17 cellular contexts compared by ENCODE assay signal in genomic region chr3:50539356-50539838, GRCh38. TPM values are rescaled to one million over a fixed set of nuclear protein-coding genes. Genes with fewer than 3 reads are reported as not detected.
DNase-seq lines count a peak whose midpoint lies in the region; ATAC-seq and TF ChIP-seq lines count a peak whose summit lies in the region.
"Had no signal": no experiment of that assay in that cellular context is flagged by ENCODE, and none has a peak within 500 bp of the region (broad histone marks: within the 10 kb centered on the region; RNA-seq: fewer than 3 reads in every experiment).

No MANE protein-coding gene starts in this region.

- 25% methylated on average over 10 of the region's 11 CpGs for WGBS in HUES64

- peaks cover 13% of the 10 kb centered on the region for H3K4me1 ChIP-seq in HUES64 (ENCODE audit: insufficient read depth, low read length)

- H3K36me3 ChIP-seq in HUES64 (ENCODE audit: insufficient read depth, low read length) (no peaks in the 10 kb centered on the region), WERI-Rb-1 (no peaks in the 10 kb centered on the region)
- H3K36me3 ChIP-seq: BE2C had no signal

- H3K9me3 ChIP-seq in HUES64 (ENCODE audit: insufficient read depth, low read depth, low read length) = no peaks in the 10 kb centered on the region
- H3K9me3 ChIP-seq in WERI-Rb-1 (ENCODE audit: severe bottlenecking) = no peaks in the 10 kb centered on the region
- H3K9me3 ChIP-seq: BE2C had no signal

- no peak for ATAC-seq in HG02840 (IDR thresholded peaks at IDR 0.05; ENCODE audit: low FRiP score, unreplicated experiment)
- ATAC-seq in Right ventricle myocardium inferior = no peak

- no peak for TF ChIP-seq CTCF in WERI-Rb-1 (IDR thresholded peaks at IDR 0.05; ENCODE audit: low read depth, low read length)

- intact Hi-C loops in Right ventricle myocardium inferior (cut with DNase I) = no loop called here

- peak overlapping the region; percentile 11; the same call in 1 of the 2 replicates for H3K9ac ChIP-seq in HUES64 (ENCODE audit: low read depth, low read length)

- H3K27me3 ChIP-seq in HUES64 (ENCODE audit: insufficient read depth, low read length) (no peaks in the 10 kb centered on the region), WERI-Rb-1 (ENCODE audit: insufficient read depth, low read depth, severe bottlenecking) (no peaks in the 10 kb centered on the region)
- H3K27me3 ChIP-seq: BE2C had no signal

- 0 out of 2 replicates have a peak overlapping the region, but pooled peaks have one; percentile 24 for H3K27ac ChIP-seq in HUES64 (ENCODE audit: low read depth, low read length)
- H3K27ac ChIP-seq in WERI-Rb-1 = peak overlapping the region; percentile 69

- DNase-seq in CMK (ENCODE audit: low read depth) = peak; percentile 69
- peak; percentile 43 for DNase-seq in WERI-Rb-1
- DNase-seq in iPS-NIHi11 (ENCODE audit: low spot score) = peak; percentile 58
- no peak for DNase-seq in LoVo (ENCODE audit: low spot score)
- no peak for DNase-seq in Right ventricle myocardium inferior (ENCODE audit: missing footprints)
- no peak for DNase-seq in stimulated activated CD8-positive, alpha-beta memory T cell treated with anti-CD3 and anti-CD28 coated beads, Interleukin-4, amount 100 ng/mL, for 48 hours
- DNase-seq: 8988T; BE2C; Calu3; CD4-positive, alpha-beta T cell; DMS53; Kasumi-1; NCI-H1105; NCI-H1694; NCI-H510A treated with DMSO at 0.1 percent for 48 hours had no signal

- H3K4me3 ChIP-seq in HUES64 (ENCODE audit: low read length) (no peak overlapping the region), WERI-Rb-1 (ENCODE audit: low read depth, low read length) (no peak overlapping the region)

RNA-seq across cellular contexts. Expression of gene C3orf18, which starts 28.1 kb away (rescaled TPM):
- 4.8 TPM for polyA plus RNA-seq in HUES64 (2013, experiment 1 of 2)
- polyA plus RNA-seq in HUES64 (2013, experiment 2 of 2) = 7.3 TPM
- total RNA-seq in Right ventricle myocardium inferior = 48.4 TPM

RNA-seq across cellular contexts. Expression of gene HEMK1, which starts 29.9 kb away (rescaled TPM):
- polyA plus RNA-seq in HUES64 (2013, experiment 1 of 2) = 6.3 TPM
- 7.5 TPM for polyA plus RNA-seq in HUES64 (2013, experiment 2 of 2)
- 14.0 TPM for total RNA-seq in Right ventricle myocardium inferior

RNA-seq across cellular contexts. Expression of gene CACNA2D2, which starts 36.0 kb away (rescaled TPM):
- 9.3 TPM for polyA plus RNA-seq in HUES64 (2013, experiment 1 of 2)
- polyA plus RNA-seq in HUES64 (2013, experiment 2 of 2) = 13.9 TPM
- total RNA-seq in Right ventricle myocardium inferior = 1.2 TPM

Comparison
In these comparisons a context has a peak if more than half of its experiments do, and no peak if none do; other contexts are left out.
1. DNase-seq: peak in CMK (single experiment), WERI-Rb-1 (single experiment) and iPS-NIHi11 (single experiment); none in LoVo (single experiment), Right ventricle myocardium inferior (single experiment) and stimulated activated CD8-positive, alpha-beta memory T cell treated with anti-CD3 and anti-CD28 coated beads, Interleukin-4, amount 100 ng/mL, for 48 hours (single experiment).